Comparison of ENCODE assay signal across 34 cellular contexts in genomic region chr4:25211721-25212120, GRCh38.
"Had no signal": no experiment of that assay in that cellular context is flagged by ENCODE, and none has a peak within 500 bp of the region (broad histone marks: within the 10 kb centered on the region; RNA-seq: fewer than 3 reads in every experiment).

No MANE protein-coding gene starts in this region.

- H3K9me3 ChIP-seq: MG63 had no signal

- H3K4me3 ChIP-seq: MG63 had no signal

- H3K36me3 ChIP-seq: MG63 had no signal

- H3K27me3 ChIP-seq: MG63 had no signal

- DNase-seq: Karpas-422, Kasumi-1, MG63, MM.1S, MV-4-11, NCI-H1048, NCI-H1092, NCI-H1092 treated with DMSO at 0.1 percent for 48 hours, NCI-H1105, NCI-H1105 treated with DMSO at 0.1 percent for 48 hours, NCI-H1417, NCI-H1417 treated with DMSO at 0.1 percent for 48 hours, NCI-H1436, NCI-H1436 treated with DMSO at 0.1 percent for 48 hours, NCI-H146, NCI-H1694, NCI-H1694 treated with DMSO at 0.1 percent for 48 hours, NCI-H187, NCI-H187 treated with DMSO at 0.1 percent for 48 hours, NCI-H1930, NCI-H2029, NCI-H2029 treated with DMSO at 0.1 percent for 48 hours, NCI-H2081, NCI-H2081 treated with DMSO at 0.1 percent for 48 hours, NCI-H2107, NCI-H2171, NCI-H2171 treated with DMSO at 0.1 percent for 48 hours, NCI-H2227 treated with DMSO at 0.1 percent for 48 hours, NCI-H226, NCI-H345, NCI-H446, NCI-H446 treated with DMSO at 0.1 percent for 48 hours, NCI-H510A, NCI-H510A treated with DMSO at 0.1 percent for 48 hours had no signal
